ENCODE assay signal across 24 cellular contexts in genomic region chr16:57032931-57033330, GRCh38. TPM values are rescaled to one million over a fixed set of nuclear protein-coding genes. Genes with fewer than 3 reads are reported as not detected.
A peak's percentile ranks its signal among the peaks of the same experiment; 100 is the strongest.
DNase-seq lines count a peak whose midpoint lies in the region; ATAC-seq and TF ChIP-seq lines count a peak whose summit lies in the region.
"Had no signal": no experiment of that assay in that cellular context is flagged by ENCODE, and none has a peak within 500 bp of the region (broad histone marks: within the 10 kb centered on the region; RNA-seq: fewer than 3 reads in every experiment).

No MANE protein-coding gene starts in this region.

- TF ChIP-seq CTCF in CD4-positive, alpha-beta T cell (IDR thresholded peaks at IDR 0.05) = no peak
- TF ChIP-seq CTCF in OCI-LY7 (conservative IDR thresholded peaks at IDR 0.05; ENCODE audit: low read length) = no peak

- no peak overlapping the region for H2AFZ ChIP-seq in OCI-LY7 (ENCODE audit: low read length)

- H3K9me2 ChIP-seq in OCI-LY7 (ENCODE audit: insufficient read depth, low read length) = no peaks in the 10 kb centered on the region

- no peaks in the 10 kb centered on the region for H3K79me2 ChIP-seq in OCI-LY7 (ENCODE audit: insufficient read depth, low read depth, low read length)

- peaks cover 76% of the 10 kb centered on the region for H3K4me1 Mint-ChIP-seq in CD4-positive, alpha-beta T cell (ENCODE audit: low read depth)
- H3K4me1 Mint-ChIP-seq in activated naive CD8-positive, alpha-beta T cell treated with anti-CD3 and anti-CD28 coated beads, Interleukin-2, amount 10 ng/mL, durations not matched to agents 7 days and 5 days = peaks cover 54% of the 10 kb centered on the region
- H3K4me1 Mint-ChIP-seq in naive thymus-derived CD4-positive, alpha-beta T cell = peaks cover 51 to 91% (median 76%) of the 10 kb centered on the region in 7 donors

- intact Hi-C loops in CD4-positive, alpha-beta T cell (cut with DNase I, micrococcal nuclease) = no loop called here
- intact Hi-C loops in OCI-LY7 (cut with micrococcal nuclease; ENCODE audit: unreplicated experiment) = no loop called here
- intact Hi-C loops in naive thymus-derived CD4-positive, alpha-beta T cell (cut with micrococcal nuclease) = loop anchor here in 1 of 2 donors (1.0 kb wide), 1 partner anchor 8 kb away; no protein-coding TSS in a partner anchor

- BruUV-seq in OCI-LY7 (replicated peaks; lab: Mats Ljungman, UMichigan) = no TSS peak

- H3K27ac ChIP-seq in CD4-positive, alpha-beta T cell (ENCODE audit: low read depth, low read length) = no peak overlapping the region
- peak overlapping the region; percentile 18 for H3K27ac ChIP-seq in OCI-LY7 (ENCODE audit: low read depth, low read length, poor library complexity, severe bottlenecking)
- H3K27ac ChIP-seq in naive thymus-derived CD4-positive, alpha-beta T cell (ENCODE audit: low read depth, low read length) = peak overlapping the region; percentile 33
- H3K27ac ChIP-seq: brain microvascular endothelial cell, esophagus squamous epithelium had no signal

- peaks cover 95% of the 10 kb centered on the region for H3K36me3 Mint-ChIP-seq in CD4-positive, alpha-beta T cell (ENCODE audit: low read depth)
- H3K36me3 Mint-ChIP-seq in activated naive CD8-positive, alpha-beta T cell treated with anti-CD3 and anti-CD28 coated beads, Interleukin-2, amount 10 ng/mL, durations not matched to agents 7 days and 5 days = peaks cover 66% of the 10 kb centered on the region
- H3K36me3 Mint-ChIP-seq in naive thymus-derived CD4-positive, alpha-beta T cell = peaks cover 27 to 71% (median 49%) of the 10 kb centered on the region in 5 donors

- H4K20me1 ChIP-seq in OCI-LY7 (ENCODE audit: insufficient read depth, low read length) = no peaks in the 10 kb centered on the region

- peaks cover 86% of the 10 kb centered on the region for H3K36me3 ChIP-seq in OCI-LY7 (ENCODE audit: insufficient read depth, low read length)
- H3K36me3 ChIP-seq in naive thymus-derived CD4-positive, alpha-beta T cell (ENCODE audit: control insufficient read depth in 2 of 3, insufficient read depth in 3 of 3, low read length in 3 of 3) = peaks cover 38 to 96% (median 52%) of the 10 kb centered on the region in 3 experiments

- H3K9me3 Mint-ChIP-seq in CD4-positive, alpha-beta T cell = no peaks in the 10 kb centered on the region
- H3K9me3 Mint-ChIP-seq in activated naive CD8-positive, alpha-beta T cell treated with anti-CD3 and anti-CD28 coated beads, Interleukin-2, amount 10 ng/mL, durations not matched to agents 7 days and 5 days = no peaks in the 10 kb centered on the region
- peaks cover 0 to 2% (median 0%) of the 10 kb centered on the region in 11 donors for H3K9me3 Mint-ChIP-seq in naive thymus-derived CD4-positive, alpha-beta T cell

- ATAC-seq in CD4-positive, alpha-beta T cell (ENCODE audit: poor library complexity) = no peak
- ATAC-seq in activated naive CD8-positive, alpha-beta T cell treated with anti-CD3 and anti-CD28 coated beads, Interleukin-2, amount 10 ng/mL, durations not matched to agents 7 days and 5 days (ENCODE audit: low read depth) = no peak
- no peak for ATAC-seq in naive thymus-derived CD4-positive, alpha-beta T cell
- no peak for ATAC-seq in HG03280 (IDR thresholded peaks at IDR 0.05; ENCODE audit: unreplicated experiment)
- ATAC-seq: left lobe of liver, SK-N-SH treated with all-trans-retinoic acid at 6 μM for 48 hours had no signal

- H3K4me3 ChIP-seq in OCI-LY7 (ENCODE audit: low read depth, low read length, poor library complexity, severe bottlenecking) = no peak overlapping the region
- no peak overlapping the region for H3K4me3 ChIP-seq in naive thymus-derived CD4-positive, alpha-beta T cell (ENCODE audit: low read length)
- H3K4me3 ChIP-seq: esophagus squamous epithelium, skin epidermis had no signal

- H3K27ac Mint-ChIP-seq in CD4-positive, alpha-beta T cell = peak overlapping the region; percentile 94
- peak overlapping the region; percentile 45 for H3K27ac Mint-ChIP-seq in activated naive CD8-positive, alpha-beta T cell treated with anti-CD3 and anti-CD28 coated beads, Interleukin-2, amount 10 ng/mL, durations not matched to agents 7 days and 5 days
- H3K27ac Mint-ChIP-seq in naive thymus-derived CD4-positive, alpha-beta T cell = peak overlapping the region in 7 of 9 donors; percentile 71 to 97 (median 89)

- no peaks in the 10 kb centered on the region for H3K9me3 ChIP-seq in CD4-positive, alpha-beta T cell (ENCODE audit: control insufficient read depth, low read length)
- H3K9me3 ChIP-seq in OCI-LY7 (ENCODE audit: low read length) = no peaks in the 10 kb centered on the region
- H3K9me3 ChIP-seq in naive thymus-derived CD4-positive, alpha-beta T cell (ENCODE audit: control insufficient read depth in 2 of 3, low read length in 3 of 3) = no peaks in the 10 kb centered on the region
- H3K9me3 ChIP-seq: esophagus squamous epithelium had no signal

- DNase-seq in CD4-positive, alpha-beta T cell = no peak
- no peak for DNase-seq in OCI-LY7 (ENCODE audit: low spot score)
- DNase-seq in activated naive CD8-positive, alpha-beta T cell treated with anti-CD3 and anti-CD28 coated beads, Interleukin-2, amount 10 ng/mL, durations not matched to agents 7 days and 5 days = no peak
- no peak for DNase-seq in naive thymus-derived CD4-positive, alpha-beta T cell
- DNase-seq in NCI-H526 treated with DMSO at 0.1 percent for 48 hours (lab: John Stamatoyannopoulos, UW) = no peak
- DNase-seq in glomerular visceral epithelial cell (ENCODE audit: extremely low spot score) = no peak
- DNase-seq: activated T-cell treated with anti-CD3 and anti-CD28 coated beads, Interleukin-2, amount 50 U/mL, for 1 hour; brain microvascular endothelial cell; cortex of kidney; esophagus squamous epithelium; hippocampal formation; mesendoderm; naive B cell; NCI-H1105 treated with DMSO at 0.1 percent for 48 hours; NCI-H2029; NCI-H226; NCI-H82; stimulated activated CD4-positive, alpha-beta T cell treated with anti-CD3 and anti-CD28 coated beads, Interleukin-2, amount 100 ng/mL, for 48 hours; stimulated activated naive CD4-positive, alpha-beta T cell; T-helper 9 cell had no signal

- no peaks in the 10 kb centered on the region for H3K27me3 Mint-ChIP-seq in CD4-positive, alpha-beta T cell
- no peaks in the 10 kb centered on the region for H3K27me3 Mint-ChIP-seq in activated naive CD8-positive, alpha-beta T cell treated with anti-CD3 and anti-CD28 coated beads, Interleukin-2, amount 10 ng/mL, durations not matched to agents 7 days and 5 days
- no peaks in the 10 kb centered on the region for H3K27me3 Mint-ChIP-seq in naive thymus-derived CD4-positive, alpha-beta T cell
- H3K27me3 Mint-ChIP-seq: naive B cell had no signal

- CTCF ChIA-PET in CD4-positive, alpha-beta T cell (lab: Charles Lee) = interaction anchor here (0.9 kb wide), 1 partner anchor 9 kb away, joined by 4 read pairs; no protein-coding TSS in a partner anchor
- CTCF ChIA-PET in OCI-LY7 (lab: Charles Lee; ENCODE audit: unreplicated experiment) = no interaction called here
- CTCF ChIA-PET in naive thymus-derived CD4-positive, alpha-beta T cell (lab: Charles Lee) = interaction anchor here (0.6 to 1.6 kb wide), 5 partner anchors 9 to 350 kb away, joined by 3 to 5 read pairs (median 3); no protein-coding TSS in a partner anchor

- POLR2A ChIA-PET in CD4-positive, alpha-beta T cell (lab: Charles Lee) = interaction anchor here (0.6 to 1.6 kb wide), 3 partner anchors 9 to 101 kb away, joined by 3 to 6 read pairs (median 3); no protein-coding TSS in a partner anchor
- POLR2A ChIA-PET in OCI-LY7 (lab: Charles Lee) = interaction anchor here (1.4 kb wide), 1 partner anchor 11 kb away, joined by 3 read pairs; no protein-coding TSS in a partner anchor
- POLR2A ChIA-PET in activated naive CD8-positive, alpha-beta T cell treated with anti-CD3 and anti-CD28 coated beads, Interleukin-2, amount 10 ng/mL, durations not matched to agents 7 days and 5 days (lab: Charles Lee) = interaction anchor here (0.7 to 4.0 kb wide), 5 partner anchors 8 to 43 kb away, joined by 3 to 26 read pairs (median 4); partner anchors contain the start of gene NLRC5
- POLR2A ChIA-PET in naive thymus-derived CD4-positive, alpha-beta T cell (lab: Charles Lee) = interaction anchor here (0.7 to 3.2 kb wide), 12 partner anchors 9 to 100 kb away, joined by 3 to 32 read pairs (median 4); partner anchors contain the start of gene NLRC5

- H3K27me3 ChIP-seq in CD4-positive, alpha-beta T cell (ENCODE audit: control insufficient read depth, insufficient read depth, low read length) = no peaks in the 10 kb centered on the region
- H3K27me3 ChIP-seq in naive thymus-derived CD4-positive, alpha-beta T cell (ENCODE audit: control insufficient read depth in 2 of 2, insufficient read depth in 2 of 2, low read length in 2 of 2) = no peaks in the 10 kb centered on the region
- H3K27me3 ChIP-seq: brain microvascular endothelial cell, esophagus squamous epithelium had no signal

- H3K4me2 ChIP-seq in OCI-LY7 (ENCODE audit: low read length) = no peak overlapping the region

- peaks cover 47% of the 10 kb centered on the region for H3K4me1 ChIP-seq in OCI-LY7 (ENCODE audit: insufficient read depth, low read length, poor library complexity, severe bottlenecking)
- H3K4me1 ChIP-seq in naive thymus-derived CD4-positive, alpha-beta T cell (ENCODE audit: control insufficient read depth in 2 of 2, insufficient read depth in 2 of 2, low read length in 2 of 2) = peaks cover 64 to 75% of the 10 kb centered on the region in 2 donors

- no peak overlapping the region for H3K4me3 Mint-ChIP-seq in CD4-positive, alpha-beta T cell
- H3K4me3 Mint-ChIP-seq in activated naive CD8-positive, alpha-beta T cell treated with anti-CD3 and anti-CD28 coated beads, Interleukin-2, amount 10 ng/mL, durations not matched to agents 7 days and 5 days = no peak overlapping the region
- H3K4me3 Mint-ChIP-seq in naive thymus-derived CD4-positive, alpha-beta T cell = no peak overlapping the region
- H3K4me3 Mint-ChIP-seq: naive B cell had no signal

RNA-seq across cellular contexts. Expression of gene NLRC5, which starts 43.6 kb away (rescaled TPM):
- 100 to 1,000 TPM; 424 to 434 TPM for total RNA-seq in CD4-positive, alpha-beta T cell
- total RNA-seq in OCI-LY7 (2014; rRNA removed; shearing (Covaris generic)) = 156 and 199 TPM in 2 replicates
- total RNA-seq in OCI-LY7 (2022) = 305 and 310 TPM in 2 replicates
- total RNA-seq in activated naive CD8-positive, alpha-beta T cell treated with anti-CD3 and anti-CD28 coated beads, Interleukin-2, amount 10 ng/mL, durations not matched to agents 7 days and 5 days = 100 to 1,000 TPM; 401 to 414 TPM
- 100 to 1,000 TPM; 380 to 615 (median 394) TPM for total RNA-seq in naive thymus-derived CD4-positive, alpha-beta T cell
- 100 to 1,000 TPM in 1 of 2 donors, 10 to 100 TPM in 1; 76.0 to 122 TPM for polyA plus RNA-seq in naive thymus-derived CD4-positive, alpha-beta T cell

RNA-seq across cellular contexts. Expression of gene CPNE2, which starts 59.5 kb away (rescaled TPM):
- total RNA-seq in CD4-positive, alpha-beta T cell = 1 to 10 TPM; 2.2 to 3.5 TPM
- total RNA-seq in OCI-LY7 (2014; rRNA removed; shearing (Covaris generic)) = 44.7 and 44.8 TPM in 2 replicates
- 14.4 and 25.7 TPM in 2 replicates for total RNA-seq in OCI-LY7 (2022)
- 10 to 100 TPM; 11.0 to 11.4 TPM for total RNA-seq in activated naive CD8-positive, alpha-beta T cell treated with anti-CD3 and anti-CD28 coated beads, Interleukin-2, amount 10 ng/mL, durations not matched to agents 7 days and 5 days
- total RNA-seq in naive thymus-derived CD4-positive, alpha-beta T cell = 10 to 100 TPM in 1 of 5 experiments, 1 to 10 TPM in 4; 1.1 to 11.7 (median 3.5) TPM
- 10 to 100 TPM in 1 of 2 donors, 1 to 10 TPM in 1; 6.8 to 12.6 TPM for polyA plus RNA-seq in naive thymus-derived CD4-positive, alpha-beta T cell
